1 cellular context compared by ENCODE assay signal in the genomic region with DNA sequence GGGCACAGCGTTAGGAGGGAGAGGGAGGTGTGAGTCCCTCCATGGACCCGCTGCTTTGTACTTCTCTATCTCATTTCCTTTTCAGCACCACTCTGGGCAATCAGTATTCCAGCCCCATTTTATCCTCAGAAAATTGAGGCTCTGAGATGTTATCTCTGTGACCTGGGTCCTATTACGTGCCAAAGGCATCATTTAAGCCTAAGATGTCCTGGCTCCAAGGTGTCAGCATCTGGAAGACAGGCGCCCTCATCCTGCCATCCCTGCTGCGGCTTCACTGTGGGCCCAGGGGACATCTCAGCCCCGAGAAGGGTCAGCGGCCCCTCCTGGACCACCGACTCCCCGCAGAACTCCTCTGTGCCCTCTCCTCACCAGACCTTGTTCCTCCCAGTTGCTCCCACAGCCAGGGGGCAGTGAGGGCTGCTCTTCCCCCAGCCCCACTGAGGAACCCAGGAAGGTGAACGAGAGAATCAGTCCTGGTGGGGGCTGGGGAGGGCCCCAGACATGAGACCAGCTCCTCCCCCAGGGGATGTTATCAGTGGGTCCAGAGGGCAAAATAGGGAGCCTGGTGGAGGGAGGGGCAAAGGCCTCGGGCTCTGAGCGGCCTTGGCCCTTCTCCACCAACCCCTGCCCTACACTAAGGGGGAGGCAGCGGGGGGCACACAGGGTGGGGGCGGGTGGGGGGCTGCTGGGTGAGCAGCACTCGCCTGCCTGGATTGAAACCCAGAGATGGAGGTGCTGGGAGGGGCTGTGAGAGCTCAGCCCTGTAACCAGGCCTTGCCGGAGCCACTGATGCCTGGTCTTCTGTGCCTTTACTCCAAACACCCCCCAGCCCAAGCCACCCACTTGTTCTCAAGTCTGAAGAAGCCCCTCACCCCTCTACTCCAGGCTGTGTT.
TF ChIP-seq lines count a peak whose summit lies in the region.

No MANE protein-coding gene starts in this region.

TF ChIP-seq in GM23338, 12 proteins besides CTCF, POLR2A, EP300 and RAD21 (continued from another document):
- TF ChIP-seq, protein P1, sequence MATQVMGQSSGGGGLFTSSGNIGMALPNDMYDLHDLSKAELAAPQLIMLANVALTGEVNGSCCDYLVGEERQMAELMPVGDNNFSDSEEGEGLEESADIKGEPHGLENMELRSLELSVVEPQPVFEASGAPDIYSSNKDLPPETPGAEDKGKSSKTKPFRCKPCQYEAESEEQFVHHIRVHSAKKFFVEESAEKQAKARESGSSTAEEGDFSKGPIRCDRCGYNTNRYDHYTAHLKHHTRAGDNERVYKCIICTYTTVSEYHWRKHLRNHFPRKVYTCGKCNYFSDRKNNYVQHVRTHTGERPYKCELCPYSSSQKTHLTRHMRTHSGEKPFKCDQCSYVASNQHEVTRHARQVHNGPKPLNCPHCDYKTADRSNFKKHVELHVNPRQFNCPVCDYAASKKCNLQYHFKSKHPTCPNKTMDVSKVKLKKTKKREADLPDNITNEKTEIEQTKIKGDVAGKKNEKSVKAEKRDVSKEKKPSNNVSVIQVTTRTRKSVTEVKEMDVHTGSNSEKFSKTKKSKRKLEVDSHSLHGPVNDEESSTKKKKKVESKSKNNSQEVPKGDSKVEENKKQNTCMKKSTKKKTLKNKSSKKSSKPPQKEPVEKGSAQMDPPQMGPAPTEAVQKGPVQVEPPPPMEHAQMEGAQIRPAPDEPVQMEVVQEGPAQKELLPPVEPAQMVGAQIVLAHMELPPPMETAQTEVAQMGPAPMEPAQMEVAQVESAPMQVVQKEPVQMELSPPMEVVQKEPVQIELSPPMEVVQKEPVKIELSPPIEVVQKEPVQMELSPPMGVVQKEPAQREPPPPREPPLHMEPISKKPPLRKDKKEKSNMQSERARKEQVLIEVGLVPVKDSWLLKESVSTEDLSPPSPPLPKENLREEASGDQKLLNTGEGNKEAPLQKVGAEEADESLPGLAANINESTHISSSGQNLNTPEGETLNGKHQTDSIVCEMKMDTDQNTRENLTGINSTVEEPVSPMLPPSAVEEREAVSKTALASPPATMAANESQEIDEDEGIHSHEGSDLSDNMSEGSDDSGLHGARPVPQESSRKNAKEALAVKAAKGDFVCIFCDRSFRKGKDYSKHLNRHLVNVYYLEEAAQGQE (IDR thresholded peaks at IDR 0.05; ENCODE audit: unreplicated experiment): no peak
- no peak for TF ChIP-seq ZNF331 (CRISPR knock-in tag; IDR thresholded peaks at IDR 0.05; ENCODE audit: low read depth)
- no peak for TF ChIP-seq STAT1 (IDR thresholded peaks at IDR 0.05; ENCODE audit: unreplicated experiment)
- no peak for TF ChIP-seq JUNB (IDR thresholded peaks at IDR 0.05; ENCODE audit: unreplicated experiment)
TF ChIP-seq in GM23338: peak in this region for 0.
